In genomic region chr2:156332452-156333273, GRCh38 we compare ENCODE assay signal across 8 cellular contexts. TPM values are rescaled to one million over a fixed set of nuclear protein-coding genes. Genes with fewer than 3 reads are reported as not detected.
DNase-seq lines count a peak whose midpoint lies in the region; ATAC-seq and TF ChIP-seq lines count a peak whose summit lies in the region.

TSS of gene NR4A2 (minus strand) at chr2:156332721. CDS start at chr2:156330186, 2,535 bp downstream.

- H3K36me3 Mint-ChIP-seq in naive thymus-derived CD8-positive, alpha-beta T cell: peaks cover 0 to 8% (median 8%) of the 10 kb centered on the region in 3 donors

- TF ChIP-seq EP300 in Ishikawa (IDR thresholded peaks at IDR 0.05; ENCODE audit: borderline replicate concordance): peak; percentile 22; the same call in 1 of the 2 replicates

- peak; percentile 98 for DNase-seq in DMS53 (lab: John Stamatoyannopoulos, UW)
- peak; percentile 91 for DNase-seq in RKO (ENCODE audit: low spot score)
- peak; percentile 72 to 82 for DNase-seq in activated T-helper 1 cell treated with anti-CD3 and anti-CD28 coated beads, Interleukin-2, amount 50 U/mL, for 16 hours (ENCODE audit: low read depth in 1 of 2, low spot score in 1 of 2)
- DNase-seq in fibroblast of gingiva (ENCODE audit: low read depth): peak; percentile 92
- peak; percentile 84 to 95 (median 92) for DNase-seq in naive thymus-derived CD8-positive, alpha-beta T cell
- DNase-seq in stimulated activated naive CD4-positive, alpha-beta T cell (lab: John Stamatoyannopoulos, UW): peak; percentile 85 to 92 (median 90)

- peak within 1 kb of the TSS; percentile 84 to 100 (median 98) for H3K27ac Mint-ChIP-seq in naive thymus-derived CD8-positive, alpha-beta T cell

- POLR2A ChIA-PET in naive thymus-derived CD8-positive, alpha-beta T cell (lab: Charles Lee): interaction anchor here (1.0 to 7.8 kb wide), 4 partner anchors 10 to 1082 kb away, joined by 3 to 76 read pairs (median 38); partner anchors contain the start of gene GPD2

- peaks cover 43 to 74% (median 49%) of the 10 kb centered on the region in 4 donors for H3K4me1 Mint-ChIP-seq in naive thymus-derived CD8-positive, alpha-beta T cell

- ATAC-seq in GM21717 (IDR thresholded peaks at IDR 0.05; ENCODE audit: unreplicated experiment): peak; percentile 66
- ATAC-seq in naive thymus-derived CD8-positive, alpha-beta T cell: peak; percentile 65 to 67

- no peak for TF ChIP-seq RAD21 in Ishikawa (IDR thresholded peaks at IDR 0.05; ENCODE audit: low read depth)

- peaks cover 18 to 37% (median 27%) of the 10 kb centered on the region in 5 donors for H3K27me3 Mint-ChIP-seq in naive thymus-derived CD8-positive, alpha-beta T cell

- peak within 1 kb of the TSS; percentile 86 to 99 (median 96) for H3K4me3 Mint-ChIP-seq in naive thymus-derived CD8-positive, alpha-beta T cell

- peaks cover 0 to 10% (median 0%) of the 10 kb centered on the region in 9 donors for H3K9me3 Mint-ChIP-seq in naive thymus-derived CD8-positive, alpha-beta T cell

TF ChIP-seq in Ishikawa, 13 proteins besides CTCF, POLR2A, EP300 and RAD21:
- no peak for TF ChIP-seq TEAD4 (IDR thresholded peaks at IDR 0.05)
- TF ChIP-seq YY1 (IDR thresholded peaks at IDR 0.05; ENCODE audit: low read depth): no peak
- peak; percentile 63; the same call in 1 of the 2 replicates for TF ChIP-seq TAF1 (IDR thresholded peaks at IDR 0.05; ENCODE audit: low read depth)
- no peak for TF ChIP-seq ZBTB7A (IDR thresholded peaks at IDR 0.05; ENCODE audit: low read depth)
- peak; percentile 41; the same call in 1 of the 2 replicates for TF ChIP-seq NFIC (IDR thresholded peaks at IDR 0.05)
- peak; percentile 93 for TF ChIP-seq MAX (IDR thresholded peaks at IDR 0.05)
- no peak for TF ChIP-seq FOXM1 (IDR thresholded peaks at IDR 0.05; ENCODE audit: borderline replicate concordance, low read depth)
- TF ChIP-seq CEBPB (IDR thresholded peaks at IDR 0.05): no peak
- TF ChIP-seq EGR1 (IDR thresholded peaks at IDR 0.05): no peak
- 0 out of 2 replicates have a peak, but pooled peaks have one; percentile 31 for TF ChIP-seq TCF12 (IDR thresholded peaks at IDR 0.05; ENCODE audit: low read depth)
- TF ChIP-seq, protein P1, sequence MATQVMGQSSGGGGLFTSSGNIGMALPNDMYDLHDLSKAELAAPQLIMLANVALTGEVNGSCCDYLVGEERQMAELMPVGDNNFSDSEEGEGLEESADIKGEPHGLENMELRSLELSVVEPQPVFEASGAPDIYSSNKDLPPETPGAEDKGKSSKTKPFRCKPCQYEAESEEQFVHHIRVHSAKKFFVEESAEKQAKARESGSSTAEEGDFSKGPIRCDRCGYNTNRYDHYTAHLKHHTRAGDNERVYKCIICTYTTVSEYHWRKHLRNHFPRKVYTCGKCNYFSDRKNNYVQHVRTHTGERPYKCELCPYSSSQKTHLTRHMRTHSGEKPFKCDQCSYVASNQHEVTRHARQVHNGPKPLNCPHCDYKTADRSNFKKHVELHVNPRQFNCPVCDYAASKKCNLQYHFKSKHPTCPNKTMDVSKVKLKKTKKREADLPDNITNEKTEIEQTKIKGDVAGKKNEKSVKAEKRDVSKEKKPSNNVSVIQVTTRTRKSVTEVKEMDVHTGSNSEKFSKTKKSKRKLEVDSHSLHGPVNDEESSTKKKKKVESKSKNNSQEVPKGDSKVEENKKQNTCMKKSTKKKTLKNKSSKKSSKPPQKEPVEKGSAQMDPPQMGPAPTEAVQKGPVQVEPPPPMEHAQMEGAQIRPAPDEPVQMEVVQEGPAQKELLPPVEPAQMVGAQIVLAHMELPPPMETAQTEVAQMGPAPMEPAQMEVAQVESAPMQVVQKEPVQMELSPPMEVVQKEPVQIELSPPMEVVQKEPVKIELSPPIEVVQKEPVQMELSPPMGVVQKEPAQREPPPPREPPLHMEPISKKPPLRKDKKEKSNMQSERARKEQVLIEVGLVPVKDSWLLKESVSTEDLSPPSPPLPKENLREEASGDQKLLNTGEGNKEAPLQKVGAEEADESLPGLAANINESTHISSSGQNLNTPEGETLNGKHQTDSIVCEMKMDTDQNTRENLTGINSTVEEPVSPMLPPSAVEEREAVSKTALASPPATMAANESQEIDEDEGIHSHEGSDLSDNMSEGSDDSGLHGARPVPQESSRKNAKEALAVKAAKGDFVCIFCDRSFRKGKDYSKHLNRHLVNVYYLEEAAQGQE (IDR thresholded peaks at IDR 0.05; ENCODE audit: low read depth): no peak
- TF ChIP-seq CREB1 (IDR thresholded peaks at IDR 0.05; ENCODE audit: low read depth): peak; percentile 90
- no peak for TF ChIP-seq USF1 (IDR thresholded peaks at IDR 0.05)

RNA-seq across cellular contexts. Expression of gene NR4A2, which starts in this region (rescaled TPM):
- total RNA-seq in naive thymus-derived CD8-positive, alpha-beta T cell: 1 to 10 TPM; 1.8 to 2.8 TPM
- 10 to 100 TPM in 2 of 3 donors, 1 to 10 TPM in 1; 4.8 to 20.1 (median 11.4) TPM for polyA plus RNA-seq in naive thymus-derived CD8-positive, alpha-beta T cell

Comparison
In these comparisons a context has a peak if more than half of its experiments do, and no peak if none do; other contexts are left out.
1. Peak in every context shown above with its lines: DNase-seq and ATAC-seq.